ENCODE assay signal across 11 cellular contexts in genomic region chr1:77926561-77927357, GRCh38. TPM values are rescaled to one million over a fixed set of nuclear protein-coding genes. Genes with fewer than 3 reads are reported as not detected.
A peak's percentile ranks its signal among the peaks of the same experiment; 100 is the strongest.
DNase-seq lines count a peak whose midpoint lies in the region; ATAC-seq and TF ChIP-seq lines count a peak whose summit lies in the region.
"Had no signal": no experiment of that assay in that cellular context is flagged by ENCODE, and none has a peak within 500 bp of the region (broad histone marks: within the 10 kb centered on the region; RNA-seq: fewer than 3 reads in every experiment).

No MANE protein-coding gene starts in this region.

- H3K27me3 ChIP-seq in Panc1 (ENCODE audit: control insufficient read depth, insufficient read depth, low read length) (no peaks in the 10 kb centered on the region), lower lobe of right lung (ENCODE audit: low read depth) (no peaks in the 10 kb centered on the region), SK-N-SH (ENCODE audit: insufficient read depth) (no peaks in the 10 kb centered on the region)

- peaks cover 18% of the 10 kb centered on the region for H3F3A ChIP-seq in SK-N-SH (replicated peaks; ENCODE audit: insufficient read depth)

- H3K79me2 ChIP-seq in SK-N-SH (ENCODE audit: insufficient read depth): no peaks in the 10 kb centered on the region

- no peak for TF ChIP-seq CTCF in GM10266 (IDR thresholded peaks at IDR 0.05; ENCODE audit: control insufficient read depth, insufficient read depth, low read depth, missing control alignments)
- TF ChIP-seq CTCF in Panc1 (IDR thresholded peaks at IDR 0.05): no peak
- TF ChIP-seq CTCF in lower lobe of right lung (IDR thresholded peaks at IDR 0.05): no peak
- TF ChIP-seq CTCF in SK-N-SH (IDR thresholded peaks at IDR 0.05): no peak

- no peak overlapping the region for H2AFZ ChIP-seq in SK-N-SH (ENCODE audit: low read depth)

- H3K9me2 ChIP-seq in SK-N-SH: no peaks in the 10 kb centered on the region

- H3K4me2 ChIP-seq in SK-N-SH: no peak overlapping the region

- no peak overlapping the region for H3K9ac ChIP-seq in SK-N-SH

- peak overlapping the region; percentile 16 to 38 for H3K4me3 ChIP-seq in Panc1 (ENCODE audit: low read depth in 2 of 2, low read length in 2 of 2)
- peak overlapping the region; percentile 27 for H3K4me3 ChIP-seq in lower lobe of right lung
- H3K4me3 ChIP-seq in SK-N-SH (ENCODE audit: low read depth in 2 of 2, low read length in 1 of 2): no peak overlapping the region

- CTCF ChIA-PET in Panc1 (lab: Charles Lee) (no interaction called here), SK-N-SH (lab: Yijun Ruan, JAX) (no interaction called here)

- peak; percentile 74 for ATAC-seq in GM21576 (IDR thresholded peaks at IDR 0.05; ENCODE audit: unreplicated experiment)
- ATAC-seq in Panc1: no peak
- no peak for ATAC-seq in lower lobe of right lung
- ATAC-seq: right cardiac atrium had no signal

- H3K27ac ChIP-seq in Panc1 (ENCODE audit: low read length) (peak overlapping the region; percentile 62; the same call in 1 of the 2 replicates), lower lobe of right lung (no peak overlapping the region), SK-N-SH (ENCODE audit: low read depth in 2 of 2, low read length in 1 of 2) (no peak overlapping the region)
- H3K27ac ChIP-seq: VCaP had no signal

- POLR2A ChIA-PET in Panc1 (lab: Charles Lee) (no interaction called here), SK-N-SH (lab: Yijun Ruan, JAX) (no interaction called here)

- DNase-seq in GM10266 (ENCODE audit: extremely low spot score) (peak; percentile 27), Panc1 (ENCODE audit: low read depth, low spot score) (no peak), lower lobe of right lung (no peak), AG20443 (ENCODE audit: low spot score) (no peak), SK-N-SH (no peak), NCI-H446 (lab: John Stamatoyannopoulos, UW) (no peak), COR-L47 (lab: John Stamatoyannopoulos, UW) (no peak)
- DNase-seq: NCI-H187, right cardiac atrium had no signal

- WGBS in SK-N-SH (ENCODE audit: low lambda C conversion rate): 83% methylated on average over 13 of the region's 13 CpGs

- no TSS peak for BruUV-seq in Panc1 (replicated peaks; lab: Mats Ljungman, UMichigan)

- H4K20me1 ChIP-seq in SK-N-SH (ENCODE audit: insufficient read depth): no peaks in the 10 kb centered on the region

- no peak for TF ChIP-seq RAD21 in SK-N-SH (IDR thresholded peaks at IDR 0.05; ENCODE audit: low read length)

- in situ Hi-C loops in Panc1 (cut with HindIII; ENCODE audit: low pct_unique_long_range_greater_than_20kb, low sequenced_read_pairs): no loop called here

- H3K9me3 ChIP-seq in Panc1 (ENCODE audit: control insufficient read depth, insufficient read depth, low read depth, low read length) (no peaks in the 10 kb centered on the region), lower lobe of right lung (no peaks in the 10 kb centered on the region), SK-N-SH (no peaks in the 10 kb centered on the region)

- no peak for TF ChIP-seq EP300 in SK-N-SH (IDR thresholded peaks at IDR 0.05; ENCODE audit: borderline replicate concordance in 1 of 2, low read depth in 1 of 2, low read length in 1 of 2)

- H3K4me1 ChIP-seq in Panc1 (ENCODE audit: control insufficient read depth, insufficient read depth, low read length): no peaks in the 10 kb centered on the region
- H3K4me1 ChIP-seq in lower lobe of right lung: no peaks in the 10 kb centered on the region
- H3K4me1 ChIP-seq in SK-N-SH (ENCODE audit: control insufficient read depth in 1 of 2, insufficient read depth in 2 of 2, low read depth in 1 of 2, low read length in 1 of 2): no peaks in the 10 kb centered on the region; a peak in 2 of 4 replicates

- H3K36me3 ChIP-seq in Panc1 (ENCODE audit: control insufficient read depth, insufficient read depth, low read length) (no peaks in the 10 kb centered on the region), lower lobe of right lung (peaks cover 16% of the 10 kb centered on the region), SK-N-SH (replicated peaks in 1 of 2; ENCODE audit: control insufficient read depth in 1 of 2, insufficient read depth in 2 of 2, low read length in 1 of 2) (peaks cover 6 to 63% of the 10 kb centered on the region in 2 experiments)

- intact Hi-C loops in Panc1 (cut with micrococcal nuclease; ENCODE audit: unreplicated experiment) (no loop called here), lower lobe of right lung (cut with DNase I) (no loop called here)

TF ChIP-seq in SK-N-SH, 30 proteins besides CTCF, POLR2A, EP300 and RAD21:
- TF ChIP-seq SIN3A (IDR thresholded peaks at IDR 0.05; ENCODE audit: borderline replicate concordance, low read depth, low read length) (no peak), SMC3 (IDR thresholded peaks at IDR 0.05; ENCODE audit: low read depth, low read length) (no peak), USF2 (IDR thresholded peaks at IDR 0.05; ENCODE audit: borderline replicate concordance, low read depth, low read length) (no peak), POLR2AphosphoS5 (IDR thresholded peaks at IDR 0.05; ENCODE audit: low read depth, low read length) (no peak), TCF12 (IDR thresholded peaks at IDR 0.05) (no peak), FOXM1 (IDR thresholded peaks at IDR 0.05; ENCODE audit: low read depth) (no peak), ELF1 (IDR thresholded peaks at IDR 0.05) (no peak), YY1 (IDR thresholded peaks at IDR 0.05; ENCODE audit: low read depth) (no peak), RCOR1 (IDR thresholded peaks at IDR 0.05; ENCODE audit: low read length) (no peak)
- TF ChIP-seq, protein P1, sequence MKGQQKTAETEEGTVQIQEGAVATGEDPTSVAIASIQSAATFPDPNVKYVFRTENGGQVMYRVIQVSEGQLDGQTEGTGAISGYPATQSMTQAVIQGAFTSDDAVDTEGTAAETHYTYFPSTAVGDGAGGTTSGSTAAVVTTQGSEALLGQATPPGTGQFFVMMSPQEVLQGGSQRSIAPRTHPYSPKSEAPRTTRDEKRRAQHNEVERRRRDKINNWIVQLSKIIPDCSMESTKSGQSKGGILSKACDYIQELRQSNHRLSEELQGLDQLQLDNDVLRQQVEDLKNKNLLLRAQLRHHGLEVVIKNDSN (IDR thresholded peaks at IDR 0.05; ENCODE audit: borderline replicate concordance, low read depth): no peak

RNA-seq across cellular contexts. Expression of gene NEXN, which starts 38.3 kb away (rescaled TPM):
- total RNA-seq in Panc1 (2021; ENCODE audit: unreplicated experiment): 5.4 TPM
- polyA plus RNA-seq in Panc1 (2012; ENCODE audit: insufficient read length): 5.0 TPM
- total RNA-seq in lower lobe of right lung: 16.5 TPM
- polyA plus RNA-seq in SK-N-SH (2012; rRNA removed): 3.6 and 4.1 TPM in 2 replicates
- 4.2 and 7.8 TPM in 2 replicates for polyA plus RNA-seq in SK-N-SH (2012; cell fraction: cytosol; rRNA removed)
- 3.2 and 7.6 TPM in 2 replicates for polyA plus RNA-seq in SK-N-SH (2012; cell fraction: nucleus; rRNA removed)

RNA-seq across cellular contexts. Expression of gene FUBP1, which starts 52.1 kb away (rescaled TPM):
- total RNA-seq in Panc1 (2021; ENCODE audit: unreplicated experiment) (150 TPM), lower lobe of right lung (96.6 TPM)
- polyA plus RNA-seq in Panc1 (2012; ENCODE audit: insufficient read length): 68.5 TPM
- 64.1 and 95.7 TPM in 2 replicates for polyA plus RNA-seq in SK-N-SH (2012; rRNA removed)
- polyA plus RNA-seq in SK-N-SH (2012; cell fraction: cytosol; rRNA removed): 59.1 and 60.1 TPM in 2 replicates
- polyA plus RNA-seq in SK-N-SH (2012; cell fraction: nucleus; rRNA removed): 198 and 297 TPM in 2 replicates

Comparison
In these comparisons a context has a peak if more than half of its experiments do, and no peak if none do; other contexts are left out.
1. H3K4me3 ChIP-seq: peak in Panc1 (2 of 2) and lower lobe of right lung (single experiment); none in SK-N-SH (0 of 2).